In the genomic region with DNA sequence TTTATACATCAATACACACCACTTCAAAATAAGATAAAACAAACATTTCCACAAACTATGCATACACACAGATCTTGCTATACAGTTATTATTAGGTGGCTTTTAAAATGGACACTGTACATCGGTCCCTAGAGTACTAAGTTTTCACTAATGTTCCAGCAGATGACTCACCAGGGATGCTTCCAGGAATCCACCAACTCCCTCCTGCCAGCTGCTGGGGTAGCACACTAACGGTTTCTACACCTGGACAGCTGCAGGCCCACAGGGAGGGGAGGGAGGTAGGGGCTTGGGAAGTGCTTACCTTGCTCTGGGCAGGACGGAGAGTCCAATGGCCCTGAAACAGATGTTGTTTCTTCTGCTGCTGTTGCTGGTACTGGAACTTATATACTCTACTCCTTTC, we compare ENCODE assay signal across 1 cellular context.
TF ChIP-seq lines count a peak whose summit lies in the region.

TSS of gene IL12B (minus strand) at position 357 of the 400 bp plus-strand sequence. CDS start 3,705 bp downstream, outside the sequence.

TF ChIP-seq in IMR-90, 13 proteins besides CTCF, POLR2A, EP300 and RAD21 (continued from another document):
- TF ChIP-seq USF2 (IDR thresholded peaks at IDR 0.05; ENCODE audit: low read depth, low read length) (no peak), SMC3 (IDR thresholded peaks at IDR 0.05; ENCODE audit: low read depth, low read length) (no peak), CEBPB (IDR thresholded peaks at IDR 0.05; ENCODE audit: low read depth, low read length) (no peak), BHLHE40 (IDR thresholded peaks at IDR 0.05; ENCODE audit: low read depth, low read length) (no peak)
- TF ChIP-seq, protein P1, sequence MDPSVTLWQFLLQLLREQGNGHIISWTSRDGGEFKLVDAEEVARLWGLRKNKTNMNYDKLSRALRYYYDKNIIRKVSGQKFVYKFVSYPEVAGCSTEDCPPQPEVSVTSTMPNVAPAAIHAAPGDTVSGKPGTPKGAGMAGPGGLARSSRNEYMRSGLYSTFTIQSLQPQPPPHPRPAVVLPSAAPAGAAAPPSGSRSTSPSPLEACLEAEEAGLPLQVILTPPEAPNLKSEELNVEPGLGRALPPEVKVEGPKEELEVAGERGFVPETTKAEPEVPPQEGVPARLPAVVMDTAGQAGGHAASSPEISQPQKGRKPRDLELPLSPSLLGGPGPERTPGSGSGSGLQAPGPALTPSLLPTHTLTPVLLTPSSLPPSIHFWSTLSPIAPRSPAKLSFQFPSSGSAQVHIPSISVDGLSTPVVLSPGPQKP (IDR thresholded peaks at IDR 0.05; ENCODE audit: borderline replicate concordance, low read depth, low read length) = no peak
